In genomic region chr2:171553236-171553635, GRCh38 we compare ENCODE assay signal across 15 cellular contexts. TPM values are rescaled to one million over a fixed set of nuclear protein-coding genes. Genes with fewer than 3 reads are reported as not detected.
DNase-seq lines count a peak whose midpoint lies in the region; ATAC-seq, FAIRE-seq and TF ChIP-seq lines count a peak whose summit lies in the region.
"Had no signal": no experiment of that assay in that cellular context is flagged by ENCODE, and none has a peak within 500 bp of the region (broad histone marks: within the 10 kb centered on the region; RNA-seq: fewer than 3 reads in every experiment).

No MANE protein-coding gene starts in this region.

- H3K27me3 ChIP-seq in HepG2 (ENCODE audit: control insufficient read depth in 1 of 2, insufficient read depth in 2 of 2, low read length in 2 of 2) = 0 out of 5 replicates have a peak, but pooled peaks cover 0 to 5% of the 10 kb centered on the region in 2 experiments
- no peaks in the 10 kb centered on the region for H3K27me3 ChIP-seq in right lobe of liver
- H3K27me3 ChIP-seq in MM.1S (replicated peaks; ENCODE audit: insufficient read depth, low read length) = no peaks in the 10 kb centered on the region

- H3F3A ChIP-seq in MM.1S (ENCODE audit: insufficient read depth, low read length) = no peaks in the 10 kb centered on the region

- H3K4me3 ChIP-seq in HepG2 (replicated peaks in 1 of 3; ENCODE audit: insufficient read depth in 1 of 3, low read depth in 2 of 3, low read length in 3 of 3) = peak overlapping the region in 2 of 3 experiments; percentile 58 to 74; a peak in 3 of 6 replicates
- no peak overlapping the region for H3K4me3 ChIP-seq in right lobe of liver
- H3K4me3 ChIP-seq in kidney (ENCODE audit: low read length in 2 of 2) = no peak overlapping the region
- H3K4me3 ChIP-seq in MM.1S (ENCODE audit: low read length) = no peak overlapping the region

- H3K9me2 ChIP-seq in MM.1S (replicated peaks; ENCODE audit: insufficient read depth, low read length) = no peaks in the 10 kb centered on the region

- DNase-seq in HepG2 (ENCODE audit: low spot score) (peak; percentile 13), right lobe of liver (no peak), kidney (no peak), MM.1S (no peak), NCI-H524 treated with DMSO at 0.1 percent for 48 hours (lab: John Stamatoyannopoulos, UW) (no peak)
- DNase-seq: 8988T; CD4-positive, alpha-beta T cell; DND-41; GDM1 had no signal

- H3K9me3 ChIP-seq in HepG2 (ENCODE audit: low read length) (no peaks in the 10 kb centered on the region), right lobe of liver (no peaks in the 10 kb centered on the region), kidney (ENCODE audit: control insufficient read depth in 1 of 2, low read length in 2 of 2) (no peaks in the 10 kb centered on the region), MM.1S (replicated peaks; ENCODE audit: insufficient read depth, low read length) (no peaks in the 10 kb centered on the region)

- FAIRE-seq in HepG2 (lab: Jason Lieb, UNC) (no peak), endometrium (lab: Jason Lieb, UNC) (peak; percentile 68), kidney (lab: Jason Lieb, UNC) (peak; percentile 70)
- FAIRE-seq: GM12892 had no signal

- no TSS peak for BruUV-seq in HepG2 (replicated peaks; lab: Mats Ljungman, UMichigan)

- in situ Hi-C loops in HepG2 (cut with HindIII; ENCODE audit: extremely low pct_ligation_motif_present, low pct_unique_long_range_greater_than_20kb) = no loop called here

- 11% methylated on average over 2 of the region's 2 CpGs for WGBS in HepG2 (ENCODE audit: low lambda C conversion rate)
- 50% methylated on average over 2 of the region's 2 CpGs for WGBS in right lobe of liver (ENCODE audit: insufficient coverage, low coverage, low lambda C conversion rate, missing lambda C conversion rate)

- intact Hi-C loops in HepG2 (cut with micrococcal nuclease; ENCODE audit: unreplicated experiment) (no loop called here), right lobe of liver (cut with DNase I) (no loop called here), kidney (cut with DNase I) (no loop called here)

- H3K36me3 ChIP-seq in HepG2 (replicated peaks in 1 of 2; ENCODE audit: control insufficient read depth in 1 of 2, insufficient read depth in 2 of 2, low read length in 2 of 2) (no peaks in the 10 kb centered on the region), right lobe of liver (no peaks in the 10 kb centered on the region), kidney (ENCODE audit: control insufficient read depth in 1 of 2, insufficient read depth in 2 of 2, low read length in 2 of 2) (peaks cover 0 to 2% of the 10 kb centered on the region in 2 donors), MM.1S (replicated peaks; ENCODE audit: insufficient read depth, low read length) (no peaks in the 10 kb centered on the region)

- H3K27ac ChIP-seq in HepG2 (ENCODE audit: extremely low read length, insufficient read depth, low read length) = no peak overlapping the region
- H3K27ac ChIP-seq in right lobe of liver = no peak overlapping the region
- no peak overlapping the region for H3K27ac ChIP-seq in kidney (ENCODE audit: low read depth in 2 of 2, low read length in 2 of 2)
- no peak overlapping the region for H3K27ac ChIP-seq in MM.1S (ENCODE audit: low read length)
- H3K27ac ChIP-seq: HL-60 had no signal

- H3K9ac ChIP-seq in HepG2 (ENCODE audit: insufficient read depth, low read depth, low read length) = no peak overlapping the region
- no peak overlapping the region for H3K9ac ChIP-seq in kidney (ENCODE audit: low read length in 2 of 2)
- H3K9ac ChIP-seq in MM.1S (ENCODE audit: low read length) = no peak overlapping the region

- H3K4me2 ChIP-seq in HepG2 (ENCODE audit: low read depth, low read length) = peak overlapping the region; percentile 78
- no peak overlapping the region for H3K4me2 ChIP-seq in MM.1S (ENCODE audit: low read depth, low read length)

- H4K20me1 ChIP-seq in HepG2 (ENCODE audit: insufficient read depth, low read length) = no peaks in the 10 kb centered on the region
- no peaks in the 10 kb centered on the region for H4K20me1 ChIP-seq in MM.1S (ENCODE audit: insufficient read depth, low read length)

- ATAC-seq in HepG2 = no peak
- ATAC-seq in right lobe of liver = no peak
- no peak for ATAC-seq in HG03196 (IDR thresholded peaks at IDR 0.05; ENCODE audit: unreplicated experiment)
- ATAC-seq: HCT116 had no signal

- no peaks in the 10 kb centered on the region for H3K79me2 ChIP-seq in HepG2 (ENCODE audit: insufficient read depth, low read length)
- no peaks in the 10 kb centered on the region for H3K79me2 ChIP-seq in MM.1S (ENCODE audit: low read length)

- no peak overlapping the region for H2AFZ ChIP-seq in HepG2 (ENCODE audit: low read length)
- no peak overlapping the region for H2AFZ ChIP-seq in MM.1S (ENCODE audit: low read length)

- TF ChIP-seq POLR2A in HepG2 (IDR thresholded peaks at IDR 0.05; ENCODE audit: insufficient read depth in 1 of 2, low read depth in 2 of 2, low read length in 2 of 2) (no peak), right lobe of liver (IDR thresholded peaks at IDR 0.05) (no peak)

- CTCF ChIA-PET in HepG2 (lab: Yijun Ruan, JAX; ENCODE audit: low intra/inter-chr PET ratio, low total read pairs) = no interaction called here

- TF ChIP-seq EP300 in HepG2 (IDR thresholded peaks at IDR 0.05; ENCODE audit: low read depth in 2 of 2, low read length in 2 of 2) (no peak), HepG2 (CRISPR knock-in tag; IDR thresholded peaks at IDR 0.05; ENCODE audit: borderline replicate concordance) (no peak)

- H3K4me1 ChIP-seq in HepG2 (ENCODE audit: insufficient read depth, low read length) (peaks cover 12% of the 10 kb centered on the region), right lobe of liver (no peaks in the 10 kb centered on the region), kidney (ENCODE audit: control insufficient read depth in 1 of 2, insufficient read depth in 1 of 2, low read depth in 1 of 2, low read length in 2 of 2) (no peaks in the 10 kb centered on the region), MM.1S (ENCODE audit: low read length) (no peaks in the 10 kb centered on the region)

- TF ChIP-seq RAD21 in HepG2 (CRISPR knock-in tag; IDR thresholded peaks at IDR 0.05) = no peak

- POLR2A ChIA-PET in HepG2 (lab: Yijun Ruan, JAX) = no interaction called here

- no peak for TF ChIP-seq CTCF in HepG2 (CRISPR knock-in tag; IDR thresholded peaks at IDR 0.05)
- TF ChIP-seq CTCF in right lobe of liver (IDR thresholded peaks at IDR 0.05) = no peak
- TF ChIP-seq CTCF in kidney (IDR thresholded peaks at IDR 0.05; ENCODE audit: borderline replicate concordance, extremely low read depth, insufficient read depth) = no peak
- no peak for TF ChIP-seq CTCF in MM.1S (IDR thresholded peaks at IDR 0.05; ENCODE audit: low read length)

TF ChIP-seq in HepG2, 621 proteins besides CTCF, POLR2A, EP300 and RAD21 (continues in another document):
- TF ChIP-seq JDP2 (CRISPR knock-in tag; IDR thresholded peaks at IDR 0.05; ENCODE audit: borderline replicate concordance) = no peak
- TF ChIP-seq CEBPG (CRISPR knock-in tag; IDR thresholded peaks at IDR 0.05) = peak; percentile 68
- 0 out of 2 replicates have a peak, but pooled peaks have one; percentile 17 for TF ChIP-seq ISL2 (CRISPR knock-in tag; IDR thresholded peaks at IDR 0.05)

RNA-seq across cellular contexts. Expression of gene CYBRD1, which starts 31.0 kb away (rescaled TPM):
- 0.34 and 0.42 TPM in 2 replicates for total RNA-seq in HepG2 (2016; rRNA removed; fragmentation: Illumina TruSeq; extraction: Trizol)
- total RNA-seq in HepG2 (2016; cell fraction: cytosol; rRNA removed; fragmentation: Illumina TruSeq; extraction: Trizol; ENCODE audit: low read depth) = 0.30 and 0.53 TPM in 2 replicates
- 0.27 and 0.58 TPM in 2 replicates for total RNA-seq in HepG2 (2016; cell fraction: insoluble cytoplasmic fraction; rRNA removed; fragmentation: Illumina TruSeq; extraction: Trizol)
- total RNA-seq in HepG2 (2016; cell fraction: membrane; rRNA removed; fragmentation: Illumina TruSeq; extraction: Trizol) = 0.49 and 0.76 TPM in 2 replicates
- total RNA-seq in HepG2 (2016; cell fraction: nucleus; rRNA removed; fragmentation: Illumina TruSeq; extraction: Trizol) = 0.22 and 0.85 TPM in 2 replicates
- polyA plus RNA-seq in HepG2 (2011; rRNA removed) = 0.13 and 0.51 TPM in 2 replicates
- polyA plus RNA-seq in HepG2 (2011; cell fraction: cytosol; rRNA removed) = 0.40 and 0.75 TPM in 2 replicates
- 0.14 and 0.19 TPM in 2 replicates for polyA plus RNA-seq in HepG2 (2011; cell fraction: nucleus; rRNA removed)
- polyA plus RNA-seq in HepG2 (2012) = 0.23 and 0.25 TPM in 2 replicates
- 0.27 and 0.35 TPM in 2 replicates for polyA plus RNA-seq in HepG2 (2016; cell fraction: cytosol; fragmentation: Illumina TruSeq; extraction: Trizol; ENCODE audit: low read depth)
- polyA plus RNA-seq in HepG2 (2016; cell fraction: insoluble cytoplasmic fraction; fragmentation: Illumina TruSeq; extraction: Trizol; ENCODE audit: low read depth) = 0.56 and 0.59 TPM in 2 replicates
- polyA plus RNA-seq in HepG2 (2016; cell fraction: membrane; fragmentation: Illumina TruSeq; extraction: Trizol; ENCODE audit: low read depth) = 0.32 and 0.33 TPM in 2 replicates
- polyA plus RNA-seq in HepG2 (2016; cell fraction: nucleus; fragmentation: Illumina TruSeq; extraction: Trizol; ENCODE audit: insufficient read depth, low read depth) = 0.43 and 0.75 TPM in 2 replicates
- polyA minus RNA-seq in HepG2 (2011; rRNA and poly(A)+ RNA removed; ENCODE audit: low replicate concordance) = 0.52 and 4.2 TPM in 2 replicates
- 0.40 and 0.97 TPM in 2 replicates for polyA minus RNA-seq in HepG2 (2011; cell fraction: cytosol; rRNA and poly(A)+ RNA removed)
- polyA minus RNA-seq in HepG2 (2011; cell fraction: nucleus; rRNA and poly(A)+ RNA removed) = 0.25 and 0.77 TPM in 2 replicates
- total RNA-seq in right lobe of liver = 10 to 100 TPM in 4 of 6 experiments, 1 to 10 TPM in 2; 7.3 to 15.1 (median 10.9) TPM
- 57.3 TPM for total RNA-seq in kidney
- 17.7 TPM for polyA plus RNA-seq in kidney (ENCODE audit: insufficient read depth, low read depth, low replicate concordance)
- total RNA-seq: B cell had no signal

Comparison
In these comparisons a context has a peak if more than half of its experiments do, and no peak if none do; other contexts are left out.
1. H3K4me3 ChIP-seq: peak in HepG2 (2 of 3); none in right lobe of liver (0 of 3), kidney (0 of 2) and MM.1S (single experiment).